Comparison of ENCODE assay signal across 13 cellular contexts in genomic region chr15:78850352-78850751, GRCh38. TPM values are rescaled to one million over a fixed set of nuclear protein-coding genes. Genes with fewer than 3 reads are reported as not detected.
"Had no signal": no experiment of that assay in that cellular context is flagged by ENCODE, and none has a peak within 500 bp of the region (broad histone marks: within the 10 kb centered on the region; RNA-seq: fewer than 3 reads in every experiment).

No MANE protein-coding gene starts in this region.

- H3K27me3 ChIP-seq: transverse colon had no signal

- H3K4me3 ChIP-seq: mucosa of descending colon, transverse colon had no signal

- H3K4me1 ChIP-seq: transverse colon had no signal

- H3K27ac ChIP-seq: transverse colon had no signal

- H3K9me3 ChIP-seq: mucosa of descending colon, transverse colon had no signal

- H3K36me3 ChIP-seq: transverse colon had no signal

- ATAC-seq: esophagus mucosa, mucosa of descending colon, T-helper 17 cell had no signal

- DNase-seq: activated CD4-positive, alpha-beta memory T cell treated with anti-CD3 and anti-CD28 coated beads for 36 hours; activated CD4-positive, alpha-beta T cell treated with anti-CD3 and anti-CD28 coated beads for 48 hours; activated naive CD4-positive, alpha-beta T cell treated with anti-CD3 and anti-CD28 coated beads for 36 hours; activated T-cell treated with anti-CD3 and anti-CD28 coated beads, Interleukin-2, amount 50 U/mL, for 48 hours; effector memory CD4-positive, alpha-beta T cell; immature natural killer cell; kidney glomerular epithelial cell; mucosa of descending colon; stimulated activated CD4-positive, alpha-beta T cell treated with anti-CD3 and anti-CD28 coated beads, Interleukin-4, amount 100 ng/mL, for 24 hours; stimulated activated naive CD4-positive, alpha-beta T cell treated with Interleukin-2 at 50 U/mL for 16 hours; T-helper 17 cell; transverse colon had no signal

RNA-seq across cellular contexts. Expression of gene ADAMTS7, which starts 39.1 kb away (rescaled TPM):
- total RNA-seq: T-helper 17 cell had no signal
